In genomic region chr4:54986095-54986846, GRCh38 we compare ENCODE assay signal across 26 cellular contexts.
"Had no signal": no experiment of that assay in that cellular context is flagged by ENCODE, and none has a peak within 500 bp of the region (broad histone marks: within the 10 kb centered on the region; RNA-seq: fewer than 3 reads in every experiment).

No MANE protein-coding gene starts in this region.

- H3K27me3 ChIP-seq: heart right ventricle, sigmoid colon, transverse colon, uterus had no signal

- H3K27ac ChIP-seq: heart right ventricle, sigmoid colon, transverse colon, uterus, VCaP had no signal

- DNase-seq: activated CD4-positive, alpha-beta T cell treated with anti-CD3 and anti-CD28 coated beads, Interleukin-2, amount 10 ng/mL, durations not matched to agents 7 days and 5 days; activated CD4-positive, CD25-positive, alpha-beta regulatory T cell treated with anti-CD3 and anti-CD28 coated beads, Interleukin-2, amount 50 U/mL, for 72 hours; activated CD8-positive, alpha-beta memory T cell treated with anti-CD3 and anti-CD28 coated beads, Interleukin-2, amount 10 ng/mL, durations not matched to agents 7 days and 5 days; activated CD8-positive, alpha-beta T cell treated with anti-CD3 and anti-CD28 coated beads for 36 hours; activated gamma-delta T cell; activated naive CD4-positive, alpha-beta T cell treated with anti-CD3 and anti-CD28 coated beads, Interleukin-2, amount 50 U/mL, for 16 hours; activated naive CD8-positive, alpha-beta T cell treated with anti-CD3 and anti-CD28 coated beads, Interleukin-2, amount 50 U/mL, for 24 hours; activated T-cell treated with anti-CD3 and anti-CD28 coated beads for 4 hours; cerebellar nuclear complex; cortex of kidney; foreskin fibroblast; heart right ventricle; left cardiac atrium; naive thymus-derived CD4-positive, alpha-beta T cell; retina; sigmoid colon; stimulated activated CD4-positive, alpha-beta T cell treated with anti-CD3 and anti-CD28 coated beads, Interleukin-2, amount 100 ng/mL, for 48 hours; stimulated activated CD8-positive, alpha-beta memory T cell treated with anti-CD3 and anti-CD28 coated beads, Interleukin-4, amount 100 ng/mL, for 48 hours; stimulated activated naive B cell treated with anti-CD40 and anti-IgM and Interleukin-4, amounts not matched to agents 10 μg/mL and 1 μg/mL and 100 μg/mL, for 72 hours; transverse colon; uterus had no signal

- H3K4me1 Mint-ChIP-seq: activated CD4-positive, alpha-beta T cell treated with anti-CD3 and anti-CD28 coated beads, Interleukin-2, amount 10 ng/mL, durations not matched to agents 7 days and 5 days; activated CD8-positive, alpha-beta memory T cell treated with anti-CD3 and anti-CD28 coated beads, Interleukin-2, amount 10 ng/mL, durations not matched to agents 7 days and 5 days; activated naive CD8-positive, alpha-beta T cell treated with anti-CD3 and anti-CD28 coated beads, Interleukin-2, amount 50 U/mL, for 24 hours; naive thymus-derived CD4-positive, alpha-beta T cell; neural crest cell; stimulated activated naive B cell treated with anti-CD40 and anti-IgM and Interleukin-4, amounts not matched to agents 10 μg/mL and 1 μg/mL and 100 μg/mL, for 72 hours had no signal

- ATAC-seq: activated CD8-positive, alpha-beta memory T cell treated with anti-CD3 and anti-CD28 coated beads, Interleukin-2, amount 10 ng/mL, durations not matched to agents 7 days and 5 days; activated CD8-positive, alpha-beta T cell treated with anti-CD3 and anti-CD28 coated beads for 36 hours; activated naive CD8-positive, alpha-beta T cell treated with anti-CD3 and anti-CD28 coated beads, Interleukin-2, amount 50 U/mL, for 24 hours; heart right ventricle; left cardiac atrium; naive thymus-derived CD4-positive, alpha-beta T cell; stimulated activated naive B cell treated with anti-CD40 and anti-IgM and Interleukin-4, amounts not matched to agents 10 μg/mL and 1 μg/mL and 100 μg/mL, for 72 hours had no signal

- H3K27ac Mint-ChIP-seq: activated CD4-positive, alpha-beta T cell treated with anti-CD3 and anti-CD28 coated beads, Interleukin-2, amount 10 ng/mL, durations not matched to agents 7 days and 5 days; activated CD8-positive, alpha-beta memory T cell treated with anti-CD3 and anti-CD28 coated beads, Interleukin-2, amount 10 ng/mL, durations not matched to agents 7 days and 5 days; activated CD8-positive, alpha-beta T cell treated with anti-CD3 and anti-CD28 coated beads for 36 hours; activated naive CD8-positive, alpha-beta T cell treated with anti-CD3 and anti-CD28 coated beads, Interleukin-2, amount 50 U/mL, for 24 hours; naive thymus-derived CD4-positive, alpha-beta T cell; progenitor cell of endocrine pancreas; stimulated activated naive B cell treated with anti-CD40 and anti-IgM and Interleukin-4, amounts not matched to agents 10 μg/mL and 1 μg/mL and 100 μg/mL, for 72 hours; T-helper 2 cell treated with Interferon-gamma antibody and Interleukin-4, amounts not matched to agents 5 μg/mL and 100 μg/mL, for 36 hours had no signal

- H3K4me3 ChIP-seq: heart right ventricle, sigmoid colon, smooth muscle cell, transverse colon, uterus had no signal

- H3K4me2 ChIP-seq: smooth muscle cell had no signal

- H3K4me1 ChIP-seq: heart right ventricle, sigmoid colon, transverse colon, uterus had no signal

- H3K36me3 ChIP-seq: heart right ventricle, sigmoid colon, transverse colon, uterus had no signal

- H3K27me3 Mint-ChIP-seq: activated CD8-positive, alpha-beta memory T cell treated with anti-CD3 and anti-CD28 coated beads, Interleukin-2, amount 10 ng/mL, durations not matched to agents 7 days and 5 days; progenitor cell of endocrine pancreas had no signal

- H3K36me3 Mint-ChIP-seq: activated CD8-positive, alpha-beta memory T cell treated with anti-CD3 and anti-CD28 coated beads, Interleukin-2, amount 10 ng/mL, durations not matched to agents 7 days and 5 days had no signal

- H3K4me3 Mint-ChIP-seq: activated CD4-positive, alpha-beta T cell treated with anti-CD3 and anti-CD28 coated beads, Interleukin-2, amount 10 ng/mL, durations not matched to agents 7 days and 5 days; activated CD8-positive, alpha-beta memory T cell treated with anti-CD3 and anti-CD28 coated beads, Interleukin-2, amount 10 ng/mL, durations not matched to agents 7 days and 5 days; activated CD8-positive, alpha-beta T cell treated with anti-CD3 and anti-CD28 coated beads for 36 hours; activated naive CD8-positive, alpha-beta T cell treated with anti-CD3 and anti-CD28 coated beads, Interleukin-2, amount 50 U/mL, for 24 hours; naive thymus-derived CD4-positive, alpha-beta T cell; neural crest cell; stimulated activated naive B cell treated with anti-CD40 and anti-IgM and Interleukin-4, amounts not matched to agents 10 μg/mL and 1 μg/mL and 100 μg/mL, for 72 hours; T-helper 2 cell treated with Interferon-gamma antibody and Interleukin-4, amounts not matched to agents 5 μg/mL and 100 μg/mL, for 36 hours had no signal
